ENCODE assay signal across 10 cellular contexts in genomic region chr21:27423906-27424595, GRCh38.
A peak's percentile ranks its signal among the peaks of the same experiment; 100 is the strongest.
DNase-seq lines count a peak whose midpoint lies in the region; ATAC-seq and TF ChIP-seq lines count a peak whose summit lies in the region.
"Had no signal": no experiment of that assay in that cellular context is flagged by ENCODE, and none has a peak within 500 bp of the region (broad histone marks: within the 10 kb centered on the region; RNA-seq: fewer than 3 reads in every experiment).

No MANE protein-coding gene starts in this region.

- no peak for TF ChIP-seq CTCF in coronary artery (IDR thresholded peaks at IDR 0.05)
- TF ChIP-seq CTCF in upper lobe of right lung (IDR thresholded peaks at IDR 0.05): no peak
- no peak for TF ChIP-seq CTCF in spleen (IDR thresholded peaks at IDR 0.05 in 8 of 11, conservative IDR thresholded peaks at IDR 0.05 in 3 of 11)

- whole genome bisulfite sequencing in spleen, 5 donors: 76 to 95% (median 87%) methylated on average over 4 of the region's 4 CpGs

- no peak overlapping the region for H3K9ac ChIP-seq in HUES48 (ENCODE audit: low read depth, low read length)

- peak overlapping the region; percentile 38 for H3K27ac ChIP-seq in HUES48 (ENCODE audit: low read depth, low read length)
- H3K27ac ChIP-seq in coronary artery: peak overlapping the region; percentile 21 to 83
- H3K27ac ChIP-seq in upper lobe of right lung: peak overlapping the region; percentile 37
- peak overlapping the region in 3 of 8 donors; percentile 8 to 34 (median 31) for H3K27ac ChIP-seq in spleen

- DNase-seq in coronary artery (ENCODE audit: low spot score) (no peak), iPS-NIHi11 (ENCODE audit: low spot score) (peak; percentile 14), upper lobe of right lung (no peak), GM19240 (ENCODE audit: insufficient read length, low spot score) (no peak), spleen (no peak)
- DNase-seq in activated CD4-positive, alpha-beta T cell treated with anti-CD3 and anti-CD28 coated beads, Interleukin-2, amount 50 U/mL, for 48 hours: no peak
- DNase-seq: activated CD4-positive, alpha-beta T cell treated with anti-CD3 and anti-CD28 coated beads, Interleukin-2, amount 10 ng/mL, durations not matched to agents 7 days and 5 days; DMS53; SHP77 had no signal

- intact Hi-C loops in upper lobe of right lung (cut with DNase I): no loop called here
- intact Hi-C loops in spleen (cut with DNase I; ENCODE audit: low total_unique reads): no loop called here

- H3K4me1 ChIP-seq in HUES48 (ENCODE audit: control insufficient read depth, insufficient read depth, low read length) (peaks cover 23% of the 10 kb centered on the region), upper lobe of right lung (peaks cover 8% of the 10 kb centered on the region), spleen (no peaks in the 10 kb centered on the region)

- H3K4me3 ChIP-seq in HUES48 (ENCODE audit: low read depth, low read length) (no peak overlapping the region; the same call in 1 of the 2 replicates), coronary artery (no peak overlapping the region), upper lobe of right lung (no peak overlapping the region), spleen (no peak overlapping the region)

- H3K9me3 ChIP-seq in HUES48 (ENCODE audit: control insufficient read depth, insufficient read depth, low read length) (no peaks in the 10 kb centered on the region), upper lobe of right lung (no peaks in the 10 kb centered on the region), spleen (peaks cover 0 to 74% (median 32%) of the 10 kb centered on the region in 8 donors)

- ATAC-seq in upper lobe of right lung: no peak

- H3K36me3 ChIP-seq in HUES48 (ENCODE audit: control insufficient read depth, insufficient read depth, low read length): no peaks in the 10 kb centered on the region
- no peaks in the 10 kb centered on the region for H3K36me3 ChIP-seq in upper lobe of right lung
- H3K36me3 ChIP-seq in spleen: peaks cover 0 to 7% (median 0%) of the 10 kb centered on the region in 6 donors

- H3K27me3 ChIP-seq in HUES48 (ENCODE audit: control insufficient read depth, insufficient read depth, low read length) (no peaks in the 10 kb centered on the region), upper lobe of right lung (no peaks in the 10 kb centered on the region), spleen (replicated peaks in 1 of 7) (no peaks in the 10 kb centered on the region)

- no peak for TF ChIP-seq POLR2A in spleen (IDR thresholded peaks at IDR 0.05)
